8 cellular contexts compared by ENCODE assay signal in the genomic region with DNA sequence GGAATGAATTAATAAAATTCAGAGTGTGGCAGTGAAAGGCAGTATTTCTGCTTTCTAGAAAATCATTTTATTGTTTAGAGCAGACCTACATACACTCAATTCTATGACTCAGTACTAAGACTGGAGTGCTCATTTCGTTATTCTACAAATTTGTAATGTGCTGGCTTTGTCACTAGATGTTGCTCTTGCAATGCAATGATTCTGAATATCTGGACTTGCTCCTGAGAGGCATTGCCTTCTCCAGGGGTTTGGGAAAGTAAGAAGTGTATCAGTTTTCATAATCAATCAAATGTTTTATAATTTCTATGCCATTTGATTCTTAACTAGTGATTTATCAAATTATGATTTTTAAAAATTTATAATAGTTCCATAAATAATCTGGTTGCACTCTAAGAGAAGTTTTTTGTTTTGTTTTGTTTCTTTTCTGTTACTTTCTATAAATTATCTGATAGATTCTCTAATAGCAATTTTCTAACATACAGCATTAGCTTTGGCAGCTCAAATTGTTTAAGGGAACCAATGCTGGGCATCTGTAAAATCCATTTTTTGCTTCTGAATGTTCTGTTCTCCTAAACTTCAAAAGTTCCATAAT.
DNase-seq lines count a peak whose midpoint lies in the region; ATAC-seq and TF ChIP-seq lines count a peak whose summit lies in the region.

No MANE protein-coding gene starts in this region.

- peaks cover 11% of the 10 kb centered on the region; the same call in 1 of the 2 replicates for H3F3A ChIP-seq in MM.1S (ENCODE audit: insufficient read depth, low read length)

- H4K20me1 ChIP-seq in MM.1S (ENCODE audit: insufficient read depth, low read length), result no peaks in the 10 kb centered on the region

- TF ChIP-seq CTCF in AG04450 (IDR thresholded peaks at IDR 0.05; ENCODE audit: low read depth, low read length) (peak; percentile 80), GM12873 (IDR thresholded peaks at IDR 0.05; ENCODE audit: insufficient read depth, low read depth, low read length, missing control alignments) (peak; percentile 76), MM.1S (IDR thresholded peaks at IDR 0.05; ENCODE audit: low read length) (peak; percentile 83)

- no peak overlapping the region for H2AFZ ChIP-seq in MM.1S (ENCODE audit: low read length)

- H3K4me3 ChIP-seq in AG04450 (ENCODE audit: low read depth, low read length), result no peak overlapping the region
- no peak overlapping the region for H3K4me3 ChIP-seq in MM.1S (ENCODE audit: low read length)
- no peak overlapping the region for H3K4me3 ChIP-seq in MG63

- ATAC-seq in HG02571 (IDR thresholded peaks at IDR 0.05; ENCODE audit: unreplicated experiment), result peak; percentile 73
- ATAC-seq in SK-N-SH treated with all-trans-retinoic acid at 6 μM for 48 hours, result peak; percentile 93
- ATAC-seq in esophagus mucosa, result peak; percentile 89
- ATAC-seq in natural killer cell treated with Interleukin-12 subunit alpha and Interleukin-12 subunit beta and Interleukin-15 and Interleukin-18, amount 100 ng/mL, for 72 hours, result peak; percentile 73 to 85

- H3K4me2 ChIP-seq in MM.1S (ENCODE audit: low read depth, low read length), result no peak overlapping the region

- no peaks in the 10 kb centered on the region for H3K27me3 ChIP-seq in AG04450 (ENCODE audit: control insufficient read depth, insufficient read depth, low read length)
- H3K27me3 ChIP-seq in MM.1S (replicated peaks; ENCODE audit: insufficient read depth, low read length), result no peaks in the 10 kb centered on the region
- no peaks in the 10 kb centered on the region for H3K27me3 ChIP-seq in MG63

- no peaks in the 10 kb centered on the region for H3K27me3 Mint-ChIP-seq in natural killer cell treated with Interleukin-12 subunit alpha and Interleukin-12 subunit beta and Interleukin-15 and Interleukin-18, amount 100 ng/mL, for 72 hours

- H3K9me3 Mint-ChIP-seq in natural killer cell treated with Interleukin-12 subunit alpha and Interleukin-12 subunit beta and Interleukin-15 and Interleukin-18, amount 100 ng/mL, for 72 hours, result no peaks in the 10 kb centered on the region

- POLR2A ChIA-PET in AG04450 (lab: Yijun Ruan, JAX), result no interaction called here

- no peaks in the 10 kb centered on the region for H3K79me2 ChIP-seq in MM.1S (ENCODE audit: low read length)

- no peaks in the 10 kb centered on the region for H3K36me3 ChIP-seq in MM.1S (replicated peaks; ENCODE audit: insufficient read depth, low read length)
- H3K36me3 ChIP-seq in MG63, result no peaks in the 10 kb centered on the region

- peaks cover 43 to 61% of the 10 kb centered on the region in 2 donors for H3K4me1 Mint-ChIP-seq in natural killer cell treated with Interleukin-12 subunit alpha and Interleukin-12 subunit beta and Interleukin-15 and Interleukin-18, amount 100 ng/mL, for 72 hours (ENCODE audit: low read depth in 2 of 2)

- no peaks in the 10 kb centered on the region for H3K36me3 Mint-ChIP-seq in natural killer cell treated with Interleukin-12 subunit alpha and Interleukin-12 subunit beta and Interleukin-15 and Interleukin-18, amount 100 ng/mL, for 72 hours

- peaks cover 36% of the 10 kb centered on the region for H3K4me1 ChIP-seq in MM.1S (ENCODE audit: low read length)

- CTCF ChIA-PET in AG04450 (lab: Charles Lee), result interaction anchor here (1.0 to 20.2 kb wide), 14 partner anchors 9 to 294 kb away, joined by 3 to 484 read pairs (median 6); no protein-coding TSS in a partner anchor

- DNase-seq in AG04450 (ENCODE audit: low read depth, low spot score) (peak; percentile 52), MM.1S (peak; percentile 75), MG63 (no peak)
- no peak for DNase-seq in natural killer cell treated with Interleukin-12 subunit alpha and Interleukin-12 subunit beta and Interleukin-15 and Interleukin-18, amount 100 ng/mL, for 72 hours (ENCODE audit: low spot score)

- no peak overlapping the region for H3K4me3 Mint-ChIP-seq in natural killer cell treated with Interleukin-12 subunit alpha and Interleukin-12 subunit beta and Interleukin-15 and Interleukin-18, amount 100 ng/mL, for 72 hours

- H3K27ac Mint-ChIP-seq in natural killer cell treated with Interleukin-12 subunit alpha and Interleukin-12 subunit beta and Interleukin-15 and Interleukin-18, amount 100 ng/mL, for 72 hours, result peak overlapping the region; percentile 77 to 87

- H3K27ac ChIP-seq in AG04450 (ENCODE audit: low read depth, low read length) (no peak overlapping the region), MM.1S (ENCODE audit: low read length) (no peak overlapping the region)

- H3K9me3 ChIP-seq in AG04450 (ENCODE audit: control insufficient read depth, insufficient read depth, low read length), result no peaks in the 10 kb centered on the region
- H3K9me3 ChIP-seq in MM.1S (replicated peaks; ENCODE audit: insufficient read depth, low read length), result no peaks in the 10 kb centered on the region
- H3K9me3 ChIP-seq in MG63, result no peaks in the 10 kb centered on the region

- no peaks in the 10 kb centered on the region for H3K9me2 ChIP-seq in MM.1S (replicated peaks; ENCODE audit: insufficient read depth, low read length)

- no peak overlapping the region for H3K9ac ChIP-seq in MM.1S (ENCODE audit: low read length)

TF ChIP-seq in SK-N-SH treated with all-trans-retinoic acid at 6 μM for 48 hours, 23 proteins besides CTCF, POLR2A, EP300 and RAD21:
- TF ChIP-seq SNAI2 (CRISPR knock-in tag; IDR thresholded peaks at IDR 0.05), result no peak

Comparison
In these comparisons a context has a peak if more than half of its experiments do, and no peak if none do; other contexts are left out.
1. DNase-seq: peak in AG04450 (single experiment) and MM.1S (single experiment); none in natural killer cell treated with Interleukin-12 subunit alpha and Interleukin-12 subunit beta and Interleukin-15 and Interleukin-18, amount 100 ng/mL, for 72 hours (single experiment) and MG63 (single experiment).
2. Peak in every context shown above with its lines, with median percentiles within 50 percentile points of each other: CTCF ChIP-seq and ATAC-seq.